ENCODE assay signal across 29 cellular contexts in genomic region chr1:176682830-176683229, GRCh38.
"Had no signal": no experiment of that assay in that cellular context is flagged by ENCODE, and none has a peak within 500 bp of the region (broad histone marks: within the 10 kb centered on the region; RNA-seq: fewer than 3 reads in every experiment).

No MANE protein-coding gene starts in this region.

- FAIRE-seq: urothelium cell line had no signal

- H3K4me3 Mint-ChIP-seq: stimulated activated effector memory CD8-positive, alpha-beta T cell treated with anti-CD3 and anti-CD28 coated beads, Interleukin-12 subunit alpha, Interleukin-12 subunit beta, amount 100 ng/mL, for 72 hours; stimulated activated memory B cell treated with anti-CD40 and anti-IgM and Interleukin-4, amounts not matched to agents 10 μg/mL and 1 μg/mL and 100 μg/mL, for 72 hours; stimulated activated naive B cell treated with anti-CD40 and anti-IgM and Interleukin-4, amounts not matched to agents 10 μg/mL and 1 μg/mL and 100 μg/mL, for 72 hours; stimulated activated naive CD8-positive, alpha-beta T cell treated with anti-CD3 and anti-CD28 coated beads, Interleukin-15, amount 100 ng/mL, for 72 hours; stimulated activated naive CD8-positive, alpha-beta T cell treated with anti-CD3 and anti-CD28 coated beads, Interleukin-15, Interleukin-2, amounts not matched to agents 100 ng/mL and 50 ng/mL, for 24 hours; type B pancreatic cell had no signal

- H3K36me3 ChIP-seq: stomach, suprapubic skin, thoracic aorta, thyroid gland, tibial artery, tibial nerve, transverse colon, upper lobe of left lung, upper lobe of right lung, uterus, vagina had no signal

- H3K27ac ChIP-seq: stomach, suprapubic skin, testis, thoracic aorta, thyroid gland, tibial artery, tibial nerve, transverse colon, upper lobe of left lung, upper lobe of right lung, uterus, vagina had no signal

- H3K9me3 ChIP-seq: stomach, suprapubic skin, testis, thoracic aorta, thyroid gland, tibial artery, tibial nerve, transverse colon, upper lobe of left lung, upper lobe of right lung, uterus, vagina had no signal

- H3K36me3 Mint-ChIP-seq: stimulated activated effector memory CD8-positive, alpha-beta T cell treated with anti-CD3 and anti-CD28 coated beads, Interleukin-12 subunit alpha, Interleukin-12 subunit beta, amount 100 ng/mL, for 72 hours; stimulated activated memory B cell treated with anti-CD40 and anti-IgM and Interleukin-4, amounts not matched to agents 10 μg/mL and 1 μg/mL and 100 μg/mL, for 72 hours; stimulated activated naive B cell treated with anti-CD40 and anti-IgM and Interleukin-4, amounts not matched to agents 10 μg/mL and 1 μg/mL and 100 μg/mL, for 72 hours; type B pancreatic cell had no signal

- H3K27ac Mint-ChIP-seq: stimulated activated effector memory CD8-positive, alpha-beta T cell treated with anti-CD3 and anti-CD28 coated beads, Interleukin-12 subunit alpha, Interleukin-12 subunit beta, amount 100 ng/mL, for 72 hours; stimulated activated memory B cell treated with anti-CD40 and anti-IgM and Interleukin-4, amounts not matched to agents 10 μg/mL and 1 μg/mL and 100 μg/mL, for 72 hours; stimulated activated naive B cell treated with anti-CD40 and anti-IgM and Interleukin-4, amounts not matched to agents 10 μg/mL and 1 μg/mL and 100 μg/mL, for 72 hours; stimulated activated naive CD8-positive, alpha-beta T cell treated with anti-CD3 and anti-CD28 coated beads, Interleukin-15, amount 100 ng/mL, for 72 hours; stimulated activated naive CD8-positive, alpha-beta T cell treated with anti-CD3 and anti-CD28 coated beads, Interleukin-15, Interleukin-2, amounts not matched to agents 100 ng/mL and 50 ng/mL, for 24 hours; type B pancreatic cell had no signal

- H3K4me1 Mint-ChIP-seq: stimulated activated effector memory CD8-positive, alpha-beta T cell treated with anti-CD3 and anti-CD28 coated beads, Interleukin-12 subunit alpha, Interleukin-12 subunit beta, amount 100 ng/mL, for 72 hours; stimulated activated memory B cell treated with anti-CD40 and anti-IgM and Interleukin-4, amounts not matched to agents 10 μg/mL and 1 μg/mL and 100 μg/mL, for 72 hours; stimulated activated naive B cell treated with anti-CD40 and anti-IgM and Interleukin-4, amounts not matched to agents 10 μg/mL and 1 μg/mL and 100 μg/mL, for 72 hours; stimulated activated naive CD8-positive, alpha-beta T cell treated with anti-CD3 and anti-CD28 coated beads, Interleukin-15, amount 100 ng/mL, for 72 hours had no signal

- H3K27me3 Mint-ChIP-seq: stimulated activated naive CD8-positive, alpha-beta T cell treated with anti-CD3 and anti-CD28 coated beads, Interleukin-15, Interleukin-2, amounts not matched to agents 100 ng/mL and 50 ng/mL, for 24 hours had no signal

- DNase-seq: stimulated activated CD4-positive, alpha-beta T cell treated with anti-CD3 and anti-CD28 coated beads, Interleukin-2, amount 100 ng/mL, for 48 hours; stimulated activated CD4-positive, alpha-beta T cell treated with anti-CD3 and anti-CD28 coated beads, Interleukin-4, amount 100 ng/mL, for 1 hour; stimulated activated CD4-positive, alpha-beta T cell treated with anti-CD3 and anti-CD28 coated beads, Interleukin-4, amount 100 ng/mL, for 24 hours; stimulated activated CD4-positive, alpha-beta T cell treated with anti-CD3 and anti-CD28 coated beads, Interleukin-4, amount 100 ng/mL, for 4 hours; stimulated activated CD8-positive, alpha-beta memory T cell treated with anti-CD3 and anti-CD28 coated beads, Interleukin-4, amount 100 ng/mL, for 48 hours; stimulated activated naive B cell treated with anti-CD40 and anti-IgM and Interleukin-4, amounts not matched to agents 10 μg/mL and 1 μg/mL and 100 μg/mL, for 72 hours; stimulated activated naive CD4-positive, alpha-beta T cell; stimulated activated naive CD4-positive, alpha-beta T cell treated with Interleukin-2 at 50 U/mL for 16 hours; stimulated activated naive CD8-positive, alpha-beta T cell treated with anti-CD3 and anti-CD28 coated beads, Interleukin-15, amount 100 ng/mL, for 72 hours; stimulated activated naive CD8-positive, alpha-beta T cell treated with anti-CD3 and anti-CD28 coated beads, Interleukin-15, Interleukin-2, amounts not matched to agents 100 U/mL and 50 U/mL, for 24 hours; stomach; substantia nigra; testis; thyroid gland; tibial artery; transverse colon; trophoblast cell; upper lobe of left lung; upper lobe of right lung; uterus had no signal

- H3K9me3 Mint-ChIP-seq: stimulated activated memory B cell treated with anti-CD40 and anti-IgM and Interleukin-4, amounts not matched to agents 10 μg/mL and 1 μg/mL and 100 μg/mL, for 72 hours; stimulated activated naive CD8-positive, alpha-beta T cell treated with anti-CD3 and anti-CD28 coated beads, Interleukin-15, Interleukin-2, amounts not matched to agents 100 ng/mL and 50 ng/mL, for 24 hours; type B pancreatic cell had no signal

- H3K4me1 ChIP-seq: stomach, suprapubic skin, testis, thyroid gland, tibial artery, tibial nerve, transverse colon, upper lobe of left lung, upper lobe of right lung, uterus, vagina had no signal

- H3K4me3 ChIP-seq: stomach, suprapubic skin, testis, thoracic aorta, thyroid gland, tibial artery, tibial nerve, transverse colon, upper lobe of left lung, upper lobe of right lung, uterus, vagina had no signal

- H3K27me3 ChIP-seq: stomach, suprapubic skin, testis, thyroid gland, tibial artery, tibial nerve, transverse colon, upper lobe of left lung, upper lobe of right lung, uterus, vagina had no signal

- ATAC-seq: stimulated activated effector memory CD8-positive, alpha-beta T cell treated with anti-CD3 and anti-CD28 coated beads, Interleukin-12 subunit alpha, Interleukin-12 subunit beta, amount 100 ng/mL, for 72 hours; stimulated activated memory B cell treated with anti-CD40 and anti-IgM and Interleukin-4, amounts not matched to agents 10 μg/mL and 1 μg/mL and 100 μg/mL, for 72 hours; stimulated activated naive B cell treated with anti-CD40 and anti-IgM and Interleukin-4, amounts not matched to agents 10 μg/mL and 1 μg/mL and 100 μg/mL, for 72 hours; stimulated activated naive CD8-positive, alpha-beta T cell treated with anti-CD3 and anti-CD28 coated beads, Interleukin-15, amount 100 ng/mL, for 72 hours; stimulated activated naive CD8-positive, alpha-beta T cell treated with anti-CD3 and anti-CD28 coated beads, Interleukin-15, Interleukin-2, amounts not matched to agents 100 U/mL and 50 U/mL, for 24 hours; upper lobe of right lung had no signal
